1 cellular context compared by ENCODE assay signal in the genomic region with DNA sequence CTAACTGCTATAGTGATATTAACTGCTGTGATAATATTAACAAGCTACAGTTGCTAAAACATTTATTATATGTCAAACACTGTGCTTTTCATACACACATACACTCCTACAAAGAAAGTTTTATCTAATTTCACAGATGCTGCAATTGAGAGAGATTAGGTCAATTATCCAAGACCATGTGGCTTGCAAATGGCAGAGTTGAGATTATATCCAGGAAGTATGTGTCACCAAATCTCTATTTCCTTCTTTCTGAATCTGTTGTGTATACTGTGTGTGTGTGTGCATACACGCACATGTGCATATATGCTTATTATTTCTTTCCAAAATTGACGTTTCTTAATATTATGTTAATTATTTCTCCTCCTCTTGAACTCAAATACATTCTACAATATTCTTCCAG.
TF ChIP-seq lines count a peak whose summit lies in the region.

No MANE protein-coding gene starts in this region.

TF ChIP-seq in K562, 482 proteins besides CTCF, POLR2A, EP300 and RAD21 (continued from another document):
- no peak for TF ChIP-seq NELFE (IDR thresholded peaks at IDR 0.05; ENCODE audit: insufficient read depth, insufficient read length)
- TF ChIP-seq, protein P1, sequence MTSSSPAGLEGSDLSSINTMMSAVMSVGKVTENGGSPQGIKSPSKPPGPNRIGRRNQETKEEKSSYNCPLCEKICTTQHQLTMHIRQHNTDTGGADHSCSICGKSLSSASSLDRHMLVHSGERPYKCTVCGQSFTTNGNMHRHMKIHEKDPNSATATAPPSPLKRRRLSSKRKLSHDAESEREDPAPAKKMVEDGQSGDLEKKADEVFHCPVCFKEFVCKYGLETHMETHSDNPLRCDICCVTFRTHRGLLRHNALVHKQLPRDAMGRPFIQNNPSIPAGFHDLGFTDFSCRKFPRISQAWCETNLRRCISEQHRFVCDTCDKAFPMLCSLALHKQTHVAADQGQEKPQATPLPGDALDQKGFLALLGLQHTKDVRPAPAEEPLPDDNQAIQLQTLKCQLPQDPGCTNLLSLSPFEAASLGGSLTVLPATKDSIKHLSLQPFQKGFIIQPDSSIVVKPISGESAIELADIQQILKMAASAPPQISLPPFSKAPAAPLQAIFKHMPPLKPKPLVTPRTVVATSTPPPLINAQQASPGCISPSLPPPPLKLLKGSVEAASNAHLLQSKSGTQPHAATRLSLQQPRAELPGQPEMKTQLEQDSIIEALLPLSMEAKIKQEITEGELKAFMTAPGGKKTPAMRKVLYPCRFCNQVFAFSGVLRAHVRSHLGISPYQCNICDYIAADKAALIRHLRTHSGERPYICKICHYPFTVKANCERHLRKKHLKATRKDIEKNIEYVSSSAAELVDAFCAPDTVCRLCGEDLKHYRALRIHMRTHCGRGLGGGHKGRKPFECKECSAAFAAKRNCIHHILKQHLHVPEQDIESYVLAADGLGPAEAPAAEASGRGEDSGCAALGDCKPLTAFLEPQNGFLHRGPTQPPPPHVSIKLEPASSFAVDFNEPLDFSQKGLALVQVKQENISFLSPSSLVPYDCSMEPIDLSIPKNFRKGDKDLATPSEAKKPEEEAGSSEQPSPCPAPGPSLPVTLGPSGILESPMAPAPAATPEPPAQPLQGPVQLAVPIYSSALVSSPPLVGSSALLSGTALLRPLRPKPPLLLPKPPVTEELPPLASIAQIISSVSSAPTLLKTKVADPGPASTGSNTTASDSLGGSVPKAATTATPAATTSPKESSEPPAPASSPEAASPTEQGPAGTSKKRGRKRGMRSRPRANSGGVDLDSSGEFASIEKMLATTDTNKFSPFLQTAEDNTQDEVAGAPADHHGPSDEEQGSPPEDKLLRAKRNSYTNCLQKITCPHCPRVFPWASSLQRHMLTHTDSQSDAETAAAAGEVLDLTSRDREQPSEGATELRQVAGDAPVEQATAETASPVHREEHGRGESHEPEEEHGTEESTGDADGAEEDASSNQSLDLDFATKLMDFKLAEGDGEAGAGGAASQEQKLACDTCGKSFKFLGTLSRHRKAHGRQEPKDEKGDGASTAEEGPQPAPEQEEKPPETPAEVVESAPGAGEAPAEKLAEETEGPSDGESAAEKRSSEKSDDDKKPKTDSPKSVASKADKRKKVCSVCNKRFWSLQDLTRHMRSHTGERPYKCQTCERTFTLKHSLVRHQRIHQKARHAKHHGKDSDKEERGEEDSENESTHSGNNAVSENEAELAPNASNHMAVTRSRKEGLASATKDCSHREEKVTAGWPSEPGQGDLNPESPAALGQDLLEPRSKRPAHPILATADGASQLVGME (CRISPR knock-in tag; IDR thresholded peaks at IDR 0.05), result no peak
- TF ChIP-seq ZNF778 (CRISPR knock-in tag; IDR thresholded peaks at IDR 0.05), result no peak
- TF ChIP-seq ZNF76 (CRISPR knock-in tag; IDR thresholded peaks at IDR 0.05; ENCODE audit: borderline replicate concordance), result no peak
- TF ChIP-seq U2AF1 (optimal IDR thresholded peaks at IDR 0.05; ENCODE audit: low read depth, low read length), result no peak
- TF ChIP-seq, protein P2, sequence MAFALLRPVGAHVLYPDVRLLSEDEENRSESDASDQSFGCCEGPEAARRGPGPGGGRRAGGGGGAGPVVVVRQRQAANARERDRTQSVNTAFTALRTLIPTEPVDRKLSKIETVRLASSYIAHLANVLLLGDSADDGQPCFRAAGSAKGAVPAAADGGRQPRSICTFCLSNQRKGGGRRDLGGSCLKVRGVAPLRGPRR (CRISPR knock-in tag; IDR thresholded peaks at IDR 0.05), result no peak
- peak; percentile 70 for TF ChIP-seq TCF3 (CRISPR knock-in tag; IDR thresholded peaks at IDR 0.05)
- no peak for TF ChIP-seq CBX8 (IDR thresholded peaks at IDR 0.05; ENCODE audit: borderline replicate concordance, extremely low read depth, low read depth, low read length, poor library complexity, severe bottlenecking)
- TF ChIP-seq NFIC (IDR thresholded peaks at IDR 0.05), result 0 out of 2 replicates have a peak, but pooled peaks have one; percentile 19
- 0 out of 2 replicates have a peak, but pooled peaks have one; percentile 19 for TF ChIP-seq DPF2 (IDR thresholded peaks at IDR 0.05)
- no peak for TF ChIP-seq TRIM24 (IDR thresholded peaks at IDR 0.05)
- peak; percentile 72 for TF ChIP-seq CBFA2T2 (conservative IDR thresholded peaks at IDR 0.05)
- TF ChIP-seq, protein P3, sequence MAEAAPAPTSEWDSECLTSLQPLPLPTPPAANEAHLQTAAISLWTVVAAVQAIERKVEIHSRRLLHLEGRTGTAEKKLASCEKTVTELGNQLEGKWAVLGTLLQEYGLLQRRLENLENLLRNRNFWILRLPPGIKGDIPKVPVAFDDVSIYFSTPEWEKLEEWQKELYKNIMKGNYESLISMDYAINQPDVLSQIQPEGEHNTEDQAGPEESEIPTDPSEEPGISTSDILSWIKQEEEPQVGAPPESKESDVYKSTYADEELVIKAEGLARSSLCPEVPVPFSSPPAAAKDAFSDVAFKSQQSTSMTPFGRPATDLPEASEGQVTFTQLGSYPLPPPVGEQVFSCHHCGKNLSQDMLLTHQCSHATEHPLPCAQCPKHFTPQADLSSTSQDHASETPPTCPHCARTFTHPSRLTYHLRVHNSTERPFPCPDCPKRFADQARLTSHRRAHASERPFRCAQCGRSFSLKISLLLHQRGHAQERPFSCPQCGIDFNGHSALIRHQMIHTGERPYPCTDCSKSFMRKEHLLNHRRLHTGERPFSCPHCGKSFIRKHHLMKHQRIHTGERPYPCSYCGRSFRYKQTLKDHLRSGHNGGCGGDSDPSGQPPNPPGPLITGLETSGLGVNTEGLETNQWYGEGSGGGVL (CRISPR knock-in tag; IDR thresholded peaks at IDR 0.05), result no peak
- TF ChIP-seq, protein P4, sequence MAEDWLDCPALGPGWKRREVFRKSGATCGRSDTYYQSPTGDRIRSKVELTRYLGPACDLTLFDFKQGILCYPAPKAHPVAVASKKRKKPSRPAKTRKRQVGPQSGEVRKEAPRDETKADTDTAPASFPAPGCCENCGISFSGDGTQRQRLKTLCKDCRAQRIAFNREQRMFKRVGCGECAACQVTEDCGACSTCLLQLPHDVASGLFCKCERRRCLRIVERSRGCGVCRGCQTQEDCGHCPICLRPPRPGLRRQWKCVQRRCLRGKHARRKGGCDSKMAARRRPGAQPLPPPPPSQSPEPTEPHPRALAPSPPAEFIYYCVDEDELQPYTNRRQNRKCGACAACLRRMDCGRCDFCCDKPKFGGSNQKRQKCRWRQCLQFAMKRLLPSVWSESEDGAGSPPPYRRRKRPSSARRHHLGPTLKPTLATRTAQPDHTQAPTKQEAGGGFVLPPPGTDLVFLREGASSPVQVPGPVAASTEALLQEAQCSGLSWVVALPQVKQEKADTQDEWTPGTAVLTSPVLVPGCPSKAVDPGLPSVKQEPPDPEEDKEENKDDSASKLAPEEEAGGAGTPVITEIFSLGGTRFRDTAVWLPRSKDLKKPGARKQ (CRISPR knock-in tag; IDR thresholded peaks at IDR 0.05), result no peak
- TF ChIP-seq, protein P5, sequence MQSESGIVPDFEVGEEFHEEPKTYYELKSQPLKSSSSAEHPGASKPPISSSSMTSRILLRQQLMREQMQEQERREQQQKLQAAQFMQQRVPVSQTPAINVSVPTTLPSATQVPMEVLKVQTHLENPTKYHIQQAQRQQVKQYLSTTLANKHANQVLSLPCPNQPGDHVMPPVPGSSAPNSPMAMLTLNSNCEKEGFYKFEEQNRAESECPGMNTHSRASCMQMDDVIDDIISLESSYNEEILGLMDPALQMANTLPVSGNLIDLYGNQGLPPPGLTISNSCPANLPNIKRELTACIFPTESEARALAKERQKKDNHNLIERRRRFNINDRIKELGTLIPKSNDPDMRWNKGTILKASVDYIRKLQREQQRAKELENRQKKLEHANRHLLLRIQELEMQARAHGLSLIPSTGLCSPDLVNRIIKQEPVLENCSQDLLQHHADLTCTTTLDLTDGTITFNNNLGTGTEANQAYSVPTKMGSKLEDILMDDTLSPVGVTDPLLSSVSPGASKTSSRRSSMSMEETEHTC (IDR thresholded peaks at IDR 0.05), result no peak
- TF ChIP-seq, protein P6, sequence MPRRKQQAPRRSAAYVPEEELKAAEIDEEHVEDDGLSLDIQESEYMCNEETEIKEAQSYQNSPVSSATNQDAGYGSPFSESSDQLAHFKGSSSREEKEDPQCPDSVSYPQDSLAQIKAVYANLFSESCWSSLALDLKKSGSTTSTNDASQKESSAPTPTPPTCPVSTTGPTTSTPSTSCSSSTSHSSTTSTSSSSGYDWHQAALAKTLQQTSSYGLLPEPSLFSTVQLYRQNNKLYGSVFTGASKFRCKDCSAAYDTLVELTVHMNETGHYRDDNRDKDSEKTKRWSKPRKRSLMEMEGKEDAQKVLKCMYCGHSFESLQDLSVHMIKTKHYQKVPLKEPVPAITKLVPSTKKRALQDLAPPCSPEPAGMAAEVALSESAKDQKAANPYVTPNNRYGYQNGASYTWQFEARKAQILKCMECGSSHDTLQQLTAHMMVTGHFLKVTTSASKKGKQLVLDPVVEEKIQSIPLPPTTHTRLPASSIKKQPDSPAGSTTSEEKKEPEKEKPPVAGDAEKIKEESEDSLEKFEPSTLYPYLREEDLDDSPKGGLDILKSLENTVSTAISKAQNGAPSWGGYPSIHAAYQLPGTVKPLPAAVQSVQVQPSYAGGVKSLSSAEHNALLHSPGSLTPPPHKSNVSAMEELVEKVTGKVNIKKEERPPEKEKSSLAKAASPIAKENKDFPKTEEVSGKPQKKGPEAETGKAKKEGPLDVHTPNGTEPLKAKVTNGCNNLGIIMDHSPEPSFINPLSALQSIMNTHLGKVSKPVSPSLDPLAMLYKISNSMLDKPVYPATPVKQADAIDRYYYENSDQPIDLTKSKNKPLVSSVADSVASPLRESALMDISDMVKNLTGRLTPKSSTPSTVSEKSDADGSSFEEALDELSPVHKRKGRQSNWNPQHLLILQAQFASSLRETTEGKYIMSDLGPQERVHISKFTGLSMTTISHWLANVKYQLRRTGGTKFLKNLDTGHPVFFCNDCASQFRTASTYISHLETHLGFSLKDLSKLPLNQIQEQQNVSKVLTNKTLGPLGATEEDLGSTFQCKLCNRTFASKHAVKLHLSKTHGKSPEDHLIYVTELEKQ (CRISPR knock-in tag; IDR thresholded peaks at IDR 0.05), result no peak
- TF ChIP-seq ZKSCAN8 (CRISPR knock-in tag; IDR thresholded peaks at IDR 0.05), result peak; percentile 60; the same call in 1 of the 2 replicates
- TF ChIP-seq CC2D1A (IDR thresholded peaks at IDR 0.05), result no peak
- TF ChIP-seq, protein P7, sequence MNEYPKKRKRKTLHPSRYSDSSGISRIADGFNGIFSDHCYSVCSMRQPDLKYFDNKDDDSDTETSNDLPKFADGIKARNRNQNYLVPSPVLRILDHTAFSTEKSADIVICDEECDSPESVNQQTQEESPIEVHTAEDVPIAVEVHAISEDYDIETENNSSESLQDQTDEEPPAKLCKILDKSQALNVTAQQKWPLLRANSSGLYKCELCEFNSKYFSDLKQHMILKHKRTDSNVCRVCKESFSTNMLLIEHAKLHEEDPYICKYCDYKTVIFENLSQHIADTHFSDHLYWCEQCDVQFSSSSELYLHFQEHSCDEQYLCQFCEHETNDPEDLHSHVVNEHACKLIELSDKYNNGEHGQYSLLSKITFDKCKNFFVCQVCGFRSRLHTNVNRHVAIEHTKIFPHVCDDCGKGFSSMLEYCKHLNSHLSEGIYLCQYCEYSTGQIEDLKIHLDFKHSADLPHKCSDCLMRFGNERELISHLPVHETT (CRISPR knock-in tag; conservative IDR thresholded peaks at IDR 0.05 in 1 of 2, IDR thresholded peaks at IDR 0.05 in 1 of 2), result no peak
- TF ChIP-seq RCOR1 (IDR thresholded peaks at IDR 0.05; ENCODE audit: borderline replicate concordance in 1 of 2, low read depth in 2 of 2, low read length in 2 of 2), result peak in 1 of 2 experiments; percentile 89; a peak in 2 of 4 replicates
- TF ChIP-seq MAZ (CRISPR knock-in tag; conservative IDR thresholded peaks at IDR 0.05 in 1 of 2, IDR thresholded peaks at IDR 0.05 in 1 of 2), result no peak
- TF ChIP-seq PHF21A (IDR thresholded peaks at IDR 0.05; ENCODE audit: borderline replicate concordance, low read depth), result no peak
- TF ChIP-seq, protein P8, sequence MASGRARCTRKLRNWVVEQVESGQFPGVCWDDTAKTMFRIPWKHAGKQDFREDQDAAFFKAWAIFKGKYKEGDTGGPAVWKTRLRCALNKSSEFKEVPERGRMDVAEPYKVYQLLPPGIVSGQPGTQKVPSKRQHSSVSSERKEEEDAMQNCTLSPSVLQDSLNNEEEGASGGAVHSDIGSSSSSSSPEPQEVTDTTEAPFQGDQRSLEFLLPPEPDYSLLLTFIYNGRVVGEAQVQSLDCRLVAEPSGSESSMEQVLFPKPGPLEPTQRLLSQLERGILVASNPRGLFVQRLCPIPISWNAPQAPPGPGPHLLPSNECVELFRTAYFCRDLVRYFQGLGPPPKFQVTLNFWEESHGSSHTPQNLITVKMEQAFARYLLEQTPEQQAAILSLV (tag; IDR thresholded peaks at IDR 0.05), result no peak
- no peak for TF ChIP-seq ZNF143 (CRISPR knock-in tag; IDR thresholded peaks at IDR 0.05)
- TF ChIP-seq ZBED1 (IDR thresholded peaks at IDR 0.05), result no peak
- peak; percentile 75 for TF ChIP-seq TAL1 (IDR thresholded peaks at IDR 0.05)
- peak; percentile 30 for TF ChIP-seq MEIS2 (IDR thresholded peaks at IDR 0.05; ENCODE audit: partially characterized antibody)
- no peak for TF ChIP-seq NFRKB (IDR thresholded peaks at IDR 0.05; ENCODE audit: low read depth)
- TF ChIP-seq, protein P9, sequence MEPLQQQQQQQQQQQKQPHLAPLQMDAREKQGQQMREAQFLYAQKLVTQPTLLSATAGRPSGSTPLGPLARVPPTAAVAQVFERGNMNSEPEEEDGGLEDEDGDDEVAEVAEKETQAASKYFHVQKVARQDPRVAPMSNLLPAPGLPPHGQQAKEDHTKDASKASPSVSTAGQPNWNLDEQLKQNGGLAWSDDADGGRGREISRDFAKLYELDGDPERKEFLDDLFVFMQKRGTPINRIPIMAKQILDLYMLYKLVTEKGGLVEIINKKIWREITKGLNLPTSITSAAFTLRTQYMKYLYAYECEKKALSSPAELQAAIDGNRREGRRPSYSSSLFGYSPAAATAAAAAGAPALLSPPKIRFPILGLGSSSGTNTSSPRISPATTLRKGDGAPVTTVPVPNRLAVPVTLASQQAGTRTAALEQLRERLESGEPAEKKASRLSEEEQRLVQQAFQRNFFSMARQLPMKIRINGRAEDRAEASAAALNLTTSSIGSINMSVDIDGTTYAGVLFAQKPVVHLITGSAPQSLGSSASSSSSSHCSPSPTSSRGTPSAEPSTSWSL (CRISPR knock-in tag; IDR thresholded peaks at IDR 0.05; ENCODE audit: borderline replicate concordance), result no peak
- TF ChIP-seq HMG20A (CRISPR knock-in tag; conservative IDR thresholded peaks at IDR 0.05), result no peak
- no peak for TF ChIP-seq CREB1 (IDR thresholded peaks at IDR 0.05)
- TF ChIP-seq CREB1 (CRISPR knock-in tag; IDR thresholded peaks at IDR 0.05), result no peak
- TF ChIP-seq PML (IDR thresholded peaks at IDR 0.05; ENCODE audit: low read length), result peak; percentile 31; the same call in 1 of the 2 replicates
- peak; percentile 60 for TF ChIP-seq SOX6 (IDR thresholded peaks at IDR 0.05)
- TF ChIP-seq MIER1 (IDR thresholded peaks at IDR 0.05; ENCODE audit: low read depth), result no peak
- peak; percentile 44 to 87; a peak in 3 of 4 replicates for TF ChIP-seq ETV6 (IDR thresholded peaks at IDR 0.05; ENCODE audit: borderline replicate concordance in 1 of 2, low read depth in 2 of 2, low read length in 1 of 2)
- TF ChIP-seq ETV6 (CRISPR knock-in tag; IDR thresholded peaks at IDR 0.05; ENCODE audit: borderline replicate concordance), result no peak
